In the genomic region with DNA sequence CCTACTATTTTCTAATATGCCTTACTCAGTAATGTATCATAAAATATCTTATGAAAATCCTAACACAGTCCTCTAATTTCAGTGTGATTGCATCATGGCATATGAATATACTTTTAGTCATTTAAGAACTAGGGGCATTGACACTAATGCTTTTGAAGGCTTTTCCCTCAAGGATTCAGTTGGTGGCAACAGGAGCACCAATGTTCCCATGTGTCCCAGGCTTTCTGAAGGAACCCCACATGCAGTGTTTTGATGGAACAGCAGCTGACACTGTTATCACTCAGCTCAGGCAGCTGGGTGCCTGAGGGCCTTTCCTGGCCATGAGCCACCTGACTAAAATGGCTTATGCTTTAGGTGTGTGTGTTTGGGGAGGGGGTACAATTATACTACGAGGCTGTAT, we compare ENCODE assay signal across 14 cellular contexts.
DNase-seq lines count a peak whose midpoint lies in the region; ATAC-seq and TF ChIP-seq lines count a peak whose summit lies in the region.
"Had no signal": no experiment of that assay in that cellular context is flagged by ENCODE, and none has a peak within 500 bp of the region (broad histone marks: within the 10 kb centered on the region; RNA-seq: fewer than 3 reads in every experiment).

No MANE protein-coding gene starts in this region.

- H3K9ac ChIP-seq in HCT116 (ENCODE audit: low read length), result no peak overlapping the region

- H3K27ac ChIP-seq in ACC112 (ENCODE audit: low read depth, low read length) (peak overlapping the region; percentile 60), HCT116 (ENCODE audit: low read depth, low read length) (no peak overlapping the region), spleen (peak overlapping the region in 2 of 8 donors; percentile 18 to 32)
- H3K27ac ChIP-seq: brain microvascular endothelial cell had no signal

- DNase-seq in HCT116 (ENCODE audit: low read depth, low spot score) (peak; percentile 27), SW480 (ENCODE audit: low spot score) (peak; percentile 5), left ventricle myocardium superior (peak; percentile 38), cerebellar nuclear complex (lab: John Stamatoyannopoulos, UW) (no peak), spleen (no peak)
- no peak for DNase-seq in stimulated activated CD4-positive, alpha-beta T cell treated with anti-CD3 and anti-CD28 coated beads, Interleukin-2, amount 100 ng/mL, for 48 hours
- DNase-seq: brain microvascular endothelial cell; CD8-positive, alpha-beta memory T cell; hippocampal formation; NCI-H187 treated with DMSO at 0.1 percent for 48 hours; stimulated activated CD4-positive, alpha-beta T cell treated with anti-CD3 and anti-CD28 coated beads, Interleukin-4, amount 100 ng/mL, for 24 hours had no signal

- ATAC-seq in HCT116 (no peak), left ventricle myocardium superior (peak; percentile 54), GM18907 (IDR thresholded peaks at IDR 0.05; ENCODE audit: unreplicated experiment) (no peak)
- ATAC-seq: natural killer cell treated with Interleukin-12 subunit alpha and Interleukin-12 subunit beta and Interleukin-15 and Interleukin-18, amount 100 ng/mL, for 72 hours had no signal

- H2AFZ ChIP-seq in ACC112 (ENCODE audit: low read length, unreplicated experiment), result no peak overlapping the region
- no peak overlapping the region for H2AFZ ChIP-seq in HCT116 (ENCODE audit: low read depth, low read length, poor library complexity, severe bottlenecking)

- 0 to 84% (median 62%) methylated on average over 1 of the region's 1 CpG for WGBS in spleen, 5 donors

- H3K9me3 ChIP-seq in HCT116 (ENCODE audit: control insufficient read depth in 1 of 2, insufficient read depth in 1 of 2, low read depth in 1 of 2, low read length in 2 of 2) (no peaks in the 10 kb centered on the region), spleen (peaks cover 0 to 10% (median 8%) of the 10 kb centered on the region in 8 donors)

- no peaks in the 10 kb centered on the region for H4K20me1 ChIP-seq in HCT116 (ENCODE audit: insufficient read depth)

- POLR2A ChIA-PET in HCT116 (lab: Charles Lee), result interaction anchor here (1.2 kb wide), 1 partner anchor 11 kb away, joined by 3 read pairs; no protein-coding TSS in a partner anchor

- H3K27me3 ChIP-seq in ACC112 (ENCODE audit: insufficient read depth, low read length) (no peaks in the 10 kb centered on the region), HCT116 (ENCODE audit: insufficient read depth, low read length) (no peaks in the 10 kb centered on the region), spleen (replicated peaks in 1 of 7) (no peaks in the 10 kb centered on the region)
- H3K27me3 ChIP-seq: brain microvascular endothelial cell had no signal

- CTCF ChIA-PET in HCT116 (lab: Charles Lee), result interaction anchor here (0.7 kb wide), 1 partner anchor 27 kb away, joined by 4 read pairs; no protein-coding TSS in a partner anchor

- H3K4me2 ChIP-seq in HCT116 (ENCODE audit: low read length), result no peak overlapping the region

- H3K4me1 ChIP-seq in ACC112 (ENCODE audit: control insufficient read depth, insufficient read depth, low read length, unreplicated experiment) (peaks cover 55% of the 10 kb centered on the region), HCT116 (ENCODE audit: control insufficient read depth in 1 of 2, insufficient read depth in 2 of 2, low read length in 2 of 2) (peaks cover 0 to 7% of the 10 kb centered on the region in 2 experiments; a peak in 3 of 4 replicates), spleen (peaks cover 11 to 65% (median 38%) of the 10 kb centered on the region in 6 donors)

- H3K36me3 ChIP-seq in ACC112 (ENCODE audit: insufficient read depth, low read length), result peaks cover 6% of the 10 kb centered on the region
- H3K36me3 ChIP-seq in HCT116 (ENCODE audit: control insufficient read depth in 1 of 2, insufficient read depth in 2 of 2, low read length in 2 of 2), result no peaks in the 10 kb centered on the region
- H3K36me3 ChIP-seq in spleen, result peaks cover 0 to 10% (median 0%) of the 10 kb centered on the region in 6 donors
- H3K36me3 ChIP-seq: brain microvascular endothelial cell had no signal

- BruUV-seq in HCT116 (replicated peaks; lab: Mats Ljungman, UMichigan), result no TSS peak

- RAD21 ChIA-PET in HCT116 (lab: Charles Lee; ENCODE audit: low non-redundant PET in 1 of 2, low total read pairs in 2 of 2, uncharacterized antibody in 2 of 2, unreplicated experiment in 2 of 2), result no interaction called here

- H3K79me2 ChIP-seq in ACC112 (ENCODE audit: control insufficient read depth, insufficient read depth, low read length, unreplicated experiment) (peaks cover 61% of the 10 kb centered on the region), HCT116 (ENCODE audit: insufficient read depth, low read length) (no peaks in the 10 kb centered on the region)

- no peaks in the 10 kb centered on the region for H3K9me2 ChIP-seq in HCT116 (ENCODE audit: insufficient read depth)

- TF ChIP-seq CTCF in HCT116 (IDR thresholded peaks at IDR 0.05 in 2 of 3, conservative IDR thresholded peaks at IDR 0.05 in 1 of 3; ENCODE audit: borderline replicate concordance in 1 of 3, insufficient read depth in 1 of 3, low read depth in 2 of 3, low read length in 2 of 3) (no peak), spleen (IDR thresholded peaks at IDR 0.05 in 8 of 11, conservative IDR thresholded peaks at IDR 0.05 in 3 of 11) (no peak)

- H3K4me3 ChIP-seq in ACC112 (ENCODE audit: low read depth, low read length) (no peak overlapping the region), HCT116 (replicated peaks in 1 of 2; ENCODE audit: low read depth in 1 of 2, low read length in 2 of 2) (no peak overlapping the region), spleen (no peak overlapping the region)

- no peak for TF ChIP-seq RAD21 in HCT116 (IDR thresholded peaks at IDR 0.05; ENCODE audit: low read depth)

- intact Hi-C loops in HCT116 (cut with micrococcal nuclease) (no loop called here), left ventricle myocardium superior (cut with micrococcal nuclease) (no loop called here), spleen (cut with DNase I; ENCODE audit: low total_unique reads) (no loop called here)

- TF ChIP-seq POLR2A in HCT116 (IDR thresholded peaks at IDR 0.05; ENCODE audit: borderline replicate concordance, extremely low read depth, insufficient read depth, insufficient read length) (no peak), spleen (IDR thresholded peaks at IDR 0.05) (no peak)

TF ChIP-seq in HCT116, 20 proteins besides CTCF, POLR2A, EP300 and RAD21:
- peak; percentile 84 for TF ChIP-seq CEBPB (IDR thresholded peaks at IDR 0.05; ENCODE audit: low read depth)
- TF ChIP-seq, protein P1, sequence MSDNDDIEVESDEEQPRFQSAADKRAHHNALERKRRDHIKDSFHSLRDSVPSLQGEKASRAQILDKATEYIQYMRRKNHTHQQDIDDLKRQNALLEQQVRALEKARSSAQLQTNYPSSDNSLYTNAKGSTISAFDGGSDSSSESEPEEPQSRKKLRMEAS (IDR thresholded peaks at IDR 0.05), result no peak; the same call in 1 of the 2 replicates
- TF ChIP-seq, protein P2, sequence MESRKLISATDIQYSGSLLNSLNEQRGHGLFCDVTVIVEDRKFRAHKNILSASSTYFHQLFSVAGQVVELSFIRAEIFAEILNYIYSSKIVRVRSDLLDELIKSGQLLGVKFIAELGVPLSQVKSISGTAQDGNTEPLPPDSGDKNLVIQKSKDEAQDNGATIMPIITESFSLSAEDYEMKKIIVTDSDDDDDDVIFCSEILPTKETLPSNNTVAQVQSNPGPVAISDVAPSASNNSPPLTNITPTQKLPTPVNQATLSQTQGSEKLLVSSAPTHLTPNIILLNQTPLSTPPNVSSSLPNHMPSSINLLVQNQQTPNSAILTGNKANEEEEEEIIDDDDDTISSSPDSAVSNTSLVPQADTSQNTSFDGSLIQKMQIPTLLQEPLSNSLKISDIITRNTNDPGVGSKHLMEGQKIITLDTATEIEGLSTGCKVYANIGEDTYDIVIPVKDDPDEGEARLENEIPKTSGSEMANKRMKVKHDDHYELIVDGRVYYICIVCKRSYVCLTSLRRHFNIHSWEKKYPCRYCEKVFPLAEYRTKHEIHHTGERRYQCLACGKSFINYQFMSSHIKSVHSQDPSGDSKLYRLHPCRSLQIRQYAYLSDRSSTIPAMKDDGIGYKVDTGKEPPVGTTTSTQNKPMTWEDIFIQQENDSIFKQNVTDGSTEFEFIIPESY (IDR thresholded peaks at IDR 0.05; ENCODE audit: extremely low read depth, insufficient replicate concordance, low read length), result no peak
- TF ChIP-seq EZH2phosphoT487 (IDR thresholded peaks at IDR 0.05; ENCODE audit: borderline replicate concordance), result no peak
- TF ChIP-seq POLR2AphosphoS5 (IDR thresholded peaks at IDR 0.05; ENCODE audit: low read depth, low read length), result no peak
- TF ChIP-seq, protein P3, sequence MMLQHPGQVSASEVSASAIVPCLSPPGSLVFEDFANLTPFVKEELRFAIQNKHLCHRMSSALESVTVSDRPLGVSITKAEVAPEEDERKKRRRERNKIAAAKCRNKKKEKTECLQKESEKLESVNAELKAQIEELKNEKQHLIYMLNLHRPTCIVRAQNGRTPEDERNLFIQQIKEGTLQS (IDR thresholded peaks at IDR 0.05), result no peak
- no peak for TF ChIP-seq TCF7L2 (IDR thresholded peaks at IDR 0.05; ENCODE audit: borderline replicate concordance, extremely low read depth, insufficient read depth, insufficient read length)
- TF ChIP-seq YY1 (IDR thresholded peaks at IDR 0.05; ENCODE audit: extremely low read depth, insufficient replicate concordance, low read depth, low read length), result no peak
- no peak for TF ChIP-seq ZNF274 (IDR thresholded peaks at IDR 0.05; ENCODE audit: low read depth, low read length)
- peak; percentile 11; the same call in 1 of the 2 replicates for TF ChIP-seq FOSL1 (IDR thresholded peaks at IDR 0.05; ENCODE audit: low read depth)

Comparison
In these comparisons a context has a peak if more than half of its experiments do, and no peak if none do; other contexts are left out.
1. DNase-seq: peak in HCT116 (single experiment), SW480 (single experiment) and left ventricle myocardium superior (single experiment); none in cerebellar nuclear complex (0 of 2), spleen (single experiment) and stimulated activated CD4-positive, alpha-beta T cell treated with anti-CD3 and anti-CD28 coated beads, Interleukin-2, amount 100 ng/mL, for 48 hours (0 of 2).